Comparison of ENCODE assay signal across 8 cellular contexts in the genomic region with DNA sequence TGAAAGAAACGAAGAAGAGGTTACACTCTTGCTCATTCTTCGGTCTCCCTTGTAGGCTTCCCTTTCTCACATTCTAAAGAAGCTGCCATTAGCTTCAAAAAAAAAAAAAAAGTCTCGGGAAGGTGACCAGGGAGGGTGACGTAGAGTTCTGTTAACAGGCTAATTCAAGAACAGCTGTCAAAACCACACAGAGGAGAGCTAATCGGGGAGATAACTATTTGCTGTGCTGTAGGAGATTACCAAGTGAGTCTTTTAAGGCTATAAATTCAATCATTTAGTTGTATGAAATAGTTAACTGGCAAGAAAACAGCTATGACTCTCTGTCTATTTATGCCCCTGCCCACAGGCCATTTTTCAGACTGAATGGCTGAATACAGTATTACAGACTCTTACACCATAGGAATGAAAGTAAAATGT.
DNase-seq lines count a peak whose midpoint lies in the region; ATAC-seq and TF ChIP-seq lines count a peak whose summit lies in the region.

No MANE protein-coding gene starts in this region.

- no peaks in the 10 kb centered on the region for H3K9me3 ChIP-seq in neuronal stem cell (replicated peaks in 1 of 2; ENCODE audit: control insufficient read depth in 2 of 2, insufficient read depth in 1 of 2, low read depth in 1 of 2, low read length in 2 of 2)

- no peak overlapping the region for H3K4me2 ChIP-seq in neuronal stem cell (ENCODE audit: insufficient read depth, low read length, poor library complexity, severe bottlenecking)

- peaks cover 8 to 11% of the 10 kb centered on the region in 2 donors for H3K4me1 ChIP-seq in neuronal stem cell (ENCODE audit: control insufficient read depth in 2 of 2, insufficient read depth in 1 of 2, low read depth in 1 of 2, low read length in 2 of 2)

- H3K18ac ChIP-seq in neuronal stem cell (ENCODE audit: low read length), result no peak overlapping the region

- peak overlapping the region; percentile 91 for H2AFZ ChIP-seq in neuronal stem cell (ENCODE audit: low read length)

- no peak overlapping the region for H4K8ac ChIP-seq in neuronal stem cell (ENCODE audit: low read depth, low read length)

- H3K27ac ChIP-seq in RWPE1 (no peak overlapping the region), neuronal stem cell (replicated peaks; ENCODE audit: low read length) (no peak overlapping the region)

- H3K79me1 ChIP-seq in neuronal stem cell (ENCODE audit: low read depth, low read length), result no peaks in the 10 kb centered on the region

- CTCF ChIA-PET in RWPE1 (lab: Yijun Ruan, JAX), result interaction anchor here (0.6 kb wide), 2 partner anchors 513 to 518 kb away, joined by 3 to 5 read pairs; no protein-coding TSS in a partner anchor

- H4K91ac ChIP-seq in neuronal stem cell (ENCODE audit: low read depth, low read length, poor library complexity), result no peak overlapping the region

- no peak overlapping the region for H3K9ac ChIP-seq in neuronal stem cell (ENCODE audit: low read depth, low read length, poor library complexity)

- H3K27me3 ChIP-seq in neuronal stem cell (ENCODE audit: control insufficient read depth in 3 of 3, insufficient read depth in 3 of 3, low read depth in 1 of 3, low read length in 3 of 3), result peaks cover 0 to 3% (median 0%) of the 10 kb centered on the region in 3 experiments

- no peak for TF ChIP-seq CTCF in AG09309 (IDR thresholded peaks at IDR 0.05; ENCODE audit: control insufficient read depth, insufficient read depth, low read depth, low read length, missing control alignments)
- TF ChIP-seq CTCF in RWPE1 (conservative IDR thresholded peaks at IDR 0.05; ENCODE audit: low read depth), result no peak
- no peak for TF ChIP-seq CTCF in fibroblast of pulmonary artery (IDR thresholded peaks at IDR 0.05; ENCODE audit: low read length, missing control alignments)

- WGBS in neuronal stem cell (ENCODE audit: extremely low coverage in 2 of 2, insufficient read length in 2 of 2, insufficient replicate concordance in 1 of 2), 2 donors, result no CpG with 5 or more reads among the region's 5 CpGs

- no peak overlapping the region for H2BK120ac ChIP-seq in neuronal stem cell (ENCODE audit: low read depth, low read length)

- no peaks in the 10 kb centered on the region for H3K36me3 ChIP-seq in neuronal stem cell (replicated peaks in 1 of 2; ENCODE audit: control insufficient read depth in 2 of 2, insufficient read depth in 2 of 2, low read length in 2 of 2)

- H2BK12ac ChIP-seq in neuronal stem cell (ENCODE audit: low read length), result no peak overlapping the region

- H3K4me3 ChIP-seq in AG09309 (ENCODE audit: control insufficient read depth, low read depth, low read length) (peak overlapping the region; percentile 72), fibroblast of pulmonary artery (replicated peaks; ENCODE audit: low read depth, low read length) (peak overlapping the region; percentile 67), neuronal stem cell (ENCODE audit: low read length in 2 of 2) (peak overlapping the region in 1 of 2 donors; percentile 53)

- H3K14ac ChIP-seq in neuronal stem cell (ENCODE audit: low read length), result no peak overlapping the region

- H3K4ac ChIP-seq in neuronal stem cell (ENCODE audit: low read length), result no peak overlapping the region

- DNase-seq in AG09309 (ENCODE audit: low read depth) (peak; percentile 76), RWPE1 (ENCODE audit: low spot score) (peak; percentile 17), fibroblast of pulmonary artery (ENCODE audit: low read depth) (peak; percentile 85), neuronal stem cell (ENCODE audit: low spot score) (no peak), GM19238 (ENCODE audit: insufficient read length, low spot score) (no peak), NCI-H2171 treated with DMSO at 0.1 percent for 48 hours (lab: John Stamatoyannopoulos, UW) (no peak)
- no peak for DNase-seq in activated naive CD4-positive, alpha-beta T cell treated with anti-CD3 and anti-CD28 coated beads, Interleukin-2, amount 50 U/mL, for 16 hours

- no peak for ATAC-seq in HG02678 (IDR thresholded peaks at IDR 0.05; ENCODE audit: unreplicated experiment)

- no peak overlapping the region for H2BK15ac ChIP-seq in neuronal stem cell (ENCODE audit: low read length)

- no peak overlapping the region for H2AK5ac ChIP-seq in neuronal stem cell (ENCODE audit: low read depth, low read length)

- no peak overlapping the region for H3K23ac ChIP-seq in neuronal stem cell (ENCODE audit: low read depth, low read length, poor library complexity)

- POLR2A ChIA-PET in RWPE1 (lab: Yijun Ruan, JAX; ENCODE audit: low non-redundant PET), result no interaction called here

- no peak overlapping the region for H2BK5ac ChIP-seq in neuronal stem cell (ENCODE audit: low read length)

Comparison
In these comparisons a context has a peak if more than half of its experiments do, and no peak if none do; other contexts are left out.
1. DNase-seq: peak in AG09309 (single experiment), RWPE1 (single experiment) and fibroblast of pulmonary artery (single experiment); none in neuronal stem cell (single experiment), GM19238 (single experiment), NCI-H2171 treated with DMSO at 0.1 percent for 48 hours (single experiment) and activated naive CD4-positive, alpha-beta T cell treated with anti-CD3 and anti-CD28 coated beads, Interleukin-2, amount 50 U/mL, for 16 hours (single experiment).